ENCODE assay signal across 30 cellular contexts in genomic region chr18:49201464-49201863, GRCh38.
"Had no signal": no experiment of that assay in that cellular context is flagged by ENCODE, and none has a peak within 500 bp of the region (broad histone marks: within the 10 kb centered on the region; RNA-seq: fewer than 3 reads in every experiment).

No MANE protein-coding gene starts in this region.

- H3K9me3 ChIP-seq: left lung, neutrophil, suprapubic skin, thoracic aorta, tibial artery, upper lobe of right lung had no signal

- DNase-seq: hypothalamus; immature natural killer cell; kidney; left colon; mesendoderm; naive B cell; natural killer cell; nephron progenitor cell; occipital lobe; retina; right cardiac atrium; stimulated activated CD4-positive, alpha-beta T cell treated with anti-CD3 and anti-CD28 coated beads, Interleukin-12 subunit alpha, Interleukin-12 subunit beta, amount 100 ng/mL, for 4 hours; stimulated activated CD4-positive, alpha-beta T cell treated with anti-CD3 and anti-CD28 coated beads, Interleukin-15, amount 100 ng/mL, for 24 hours; stimulated activated CD4-positive, alpha-beta T cell treated with anti-CD3 and anti-CD28 coated beads, Interleukin-2, amount 100 ng/mL, for 24 hours; stimulated activated CD4-positive, alpha-beta T cell treated with anti-CD3 and anti-CD28 coated beads, Interleukin-4, amount 100 ng/mL, for 1 hour; stimulated activated naive CD4-positive, alpha-beta T cell; tibial artery; trophoblast cell; upper lobe of right lung had no signal

- H3K9me3 Mint-ChIP-seq: immature natural killer cell; natural killer cell; stimulated activated naive CD8-positive, alpha-beta T cell treated with anti-CD3 and anti-CD28 coated beads, Interleukin-15, Interleukin-2, amounts not matched to agents 100 ng/mL and 50 ng/mL, for 24 hours had no signal

- H3K27ac ChIP-seq: left lung, neural progenitor cell, neutrophil, parathyroid adenoma, skin epidermis, suprapubic skin, thoracic aorta, tibial artery, upper lobe of right lung had no signal

- H3K27me3 ChIP-seq: left lung, neural progenitor cell, neutrophil, suprapubic skin, tibial artery, upper lobe of right lung had no signal

- H3K27ac Mint-ChIP-seq: mesothelial cell of epicardium; naive B cell; natural killer cell; nephron progenitor cell; neural progenitor cell; stimulated activated naive CD8-positive, alpha-beta T cell treated with anti-CD3 and anti-CD28 coated beads, Interleukin-15, Interleukin-2, amounts not matched to agents 100 ng/mL and 50 ng/mL, for 24 hours had no signal

- FAIRE-seq: kidney, urothelium cell line had no signal

- H3K36me3 Mint-ChIP-seq: natural killer cell had no signal

- H3K36me3 ChIP-seq: left lung, neural progenitor cell, neutrophil, suprapubic skin, thoracic aorta, tibial artery, upper lobe of right lung had no signal

- H3K4me1 ChIP-seq: parathyroid adenoma, suprapubic skin, tibial artery, upper lobe of right lung had no signal

- H3K27me3 Mint-ChIP-seq: naive B cell; stimulated activated naive CD8-positive, alpha-beta T cell treated with anti-CD3 and anti-CD28 coated beads, Interleukin-15, Interleukin-2, amounts not matched to agents 100 ng/mL and 50 ng/mL, for 24 hours had no signal

- H3K4me3 ChIP-seq: left lung, lung, neural progenitor cell, skin epidermis, suprapubic skin, thoracic aorta, tibial artery, upper lobe of right lung had no signal

- H3K4me1 Mint-ChIP-seq: mesothelial cell of epicardium, nephron progenitor cell, neural progenitor cell had no signal

- H3K4me3 Mint-ChIP-seq: immature natural killer cell; mesothelial cell of epicardium; naive B cell; natural killer cell; nephron progenitor cell; neural progenitor cell; stimulated activated naive CD8-positive, alpha-beta T cell treated with anti-CD3 and anti-CD28 coated beads, Interleukin-15, Interleukin-2, amounts not matched to agents 100 ng/mL and 50 ng/mL, for 24 hours had no signal
